Comparison of ENCODE assay signal across 8 cellular contexts in genomic region chr15:22282794-22283533, GRCh38.
DNase-seq lines count a peak whose midpoint lies in the region; ATAC-seq lines count a peak whose summit lies in the region.
"Not testable (repeated sequence)": the region's sequence is repeated elsewhere in the genome, so short reads cannot be mapped to it uniquely, and the experiment has no call there.

No MANE protein-coding gene starts in this region.

- H3K27ac ChIP-seq in CD4-positive, alpha-beta memory T cell (ENCODE audit: low read depth, low read length): not testable (repeated sequence)

- not testable (repeated sequence) for H3K9me3 Mint-ChIP-seq in CD4-positive, alpha-beta memory T cell; T-helper 2 cell treated with Interferon-gamma antibody and Interleukin-4, amounts not matched to agents 5 μg/mL and 100 μg/mL, for 36 hours; naive B cell

- intact Hi-C loops in CD4-positive, alpha-beta memory T cell (cut with micrococcal nuclease): not testable (repeated sequence)

- H3K4me1 ChIP-seq in CD4-positive, alpha-beta memory T cell (ENCODE audit: insufficient read depth, low read length): peaks cover 10% of the 10 kb centered on the region

- H3K27ac Mint-ChIP-seq in CD4-positive, alpha-beta memory T cell: peak overlapping the region in 6 of 7 donors; percentile 9 to 75 (median 32)
- not testable (repeated sequence) for H3K27ac Mint-ChIP-seq in T-helper 2 cell treated with Interferon-gamma antibody and Interleukin-4, amounts not matched to agents 5 μg/mL and 100 μg/mL, for 36 hours; naive B cell

- peak in 3 of 5 donors; percentile 42 to 61 (median 48) for DNase-seq in CD4-positive, alpha-beta memory T cell
- DNase-seq in T-helper 2 cell treated with Interferon-gamma antibody and Interleukin-4, amounts not matched to agents 5 μg/mL and 100 μg/mL, for 36 hours (ENCODE audit: low spot score): peak; percentile 3
- DNase-seq in activated naive CD4-positive, alpha-beta T cell treated with Interleukin-2 at 50 U/mL for 16 hours: peak; percentile 19
- DNase-seq in naive B cell: peak; percentile 19

- not testable (repeated sequence) for H3K4me1 Mint-ChIP-seq in CD4-positive, alpha-beta memory T cell; T-helper 2 cell treated with Interferon-gamma antibody and Interleukin-4, amounts not matched to agents 5 μg/mL and 100 μg/mL, for 36 hours (ENCODE audit: low read depth); naive B cell

- CTCF ChIA-PET in CD4-positive, alpha-beta memory T cell (lab: Charles Lee; ENCODE audit: partially characterized antibody): not testable (repeated sequence)

- H3K27me3 Mint-ChIP-seq in CD4-positive, alpha-beta memory T cell; T-helper 2 cell treated with Interferon-gamma antibody and Interleukin-4, amounts not matched to agents 5 μg/mL and 100 μg/mL, for 36 hours (ENCODE audit: low read depth); naive B cell: not testable (repeated sequence)

- H3K36me3 Mint-ChIP-seq in CD4-positive, alpha-beta memory T cell; T-helper 2 cell treated with Interferon-gamma antibody and Interleukin-4, amounts not matched to agents 5 μg/mL and 100 μg/mL, for 36 hours (ENCODE audit: low read depth); naive B cell: not testable (repeated sequence)

- not testable (repeated sequence) for H3K36me3 ChIP-seq in CD4-positive, alpha-beta memory T cell (ENCODE audit: insufficient read depth, low read length)

- POLR2A ChIA-PET in CD4-positive, alpha-beta memory T cell (lab: Charles Lee; ENCODE audit: partially characterized antibody): not testable (repeated sequence)

- H3K4me3 ChIP-seq in CD4-positive, alpha-beta memory T cell (ENCODE audit: low read length in 2 of 2): not testable (repeated sequence)

- H3K27me3 ChIP-seq in CD4-positive, alpha-beta memory T cell (ENCODE audit: insufficient read depth, low read length): not testable (repeated sequence)

- H3K9me3 ChIP-seq in CD4-positive, alpha-beta memory T cell (ENCODE audit: control insufficient read depth in 1 of 2, low read length in 2 of 2): not testable (repeated sequence)

- ATAC-seq in GM18909 (IDR thresholded peaks at IDR 0.05; ENCODE audit: poor library complexity, unreplicated experiment) (peak; percentile 49), GM21737 (IDR thresholded peaks at IDR 0.05; ENCODE audit: unreplicated experiment) (peak; percentile 54), HG02870 (IDR thresholded peaks at IDR 0.05; ENCODE audit: unreplicated experiment) (peak; percentile 85), HG03354 (IDR thresholded peaks at IDR 0.05; ENCODE audit: poor library complexity, severe bottlenecking, unreplicated experiment) (peak; percentile 75), naive B cell (ENCODE audit: low read depth in 2 of 2) (peak; percentile 37 to 73)

- H3K4me3 Mint-ChIP-seq in CD4-positive, alpha-beta memory T cell: peak overlapping the region in 6 of 8 donors; percentile 11 to 56 (median 34)
- H3K4me3 Mint-ChIP-seq in T-helper 2 cell treated with Interferon-gamma antibody and Interleukin-4, amounts not matched to agents 5 μg/mL and 100 μg/mL, for 36 hours: not testable (repeated sequence)
- H3K4me3 Mint-ChIP-seq in naive B cell: peak overlapping the region in 2 of 8 donors; percentile 1 to 8
